Comparison of ENCODE assay signal across 33 cellular contexts in genomic region chr1:159803946-159804695, GRCh38. TPM values are rescaled to one million over a fixed set of nuclear protein-coding genes. Genes with fewer than 3 reads are reported as not detected.
DNase-seq lines count a peak whose midpoint lies in the region; ATAC-seq and TF ChIP-seq lines count a peak whose summit lies in the region.
"Had no signal": no experiment of that assay in that cellular context is flagged by ENCODE, and none has a peak within 500 bp of the region (broad histone marks: within the 10 kb centered on the region; RNA-seq: fewer than 3 reads in every experiment).

No MANE protein-coding gene starts in this region.

- H3K4me3 ChIP-seq in KMS-11 (IDR thresholded peaks at IDR 0.05; ENCODE audit: insufficient read depth, low read depth, low read length), result no peak overlapping the region
- H3K4me3 ChIP-seq: A549, heart right ventricle, left ventricle myocardium inferior, ovary had no signal

- no peaks in the 10 kb centered on the region for H3K79me2 ChIP-seq in KMS-11 (ENCODE audit: insufficient read depth, low read depth)

- H3K4me1 Mint-ChIP-seq in central memory CD8-positive, alpha-beta T cell, result peaks cover 89% of the 10 kb centered on the region
- peaks cover 87 to 90% of the 10 kb centered on the region in 2 donors for H3K4me1 Mint-ChIP-seq in natural killer cell
- H3K4me1 Mint-ChIP-seq: nephron progenitor cell had no signal

- H3K27ac Mint-ChIP-seq in central memory CD8-positive, alpha-beta T cell (ENCODE audit: low read depth), result peak overlapping the region; percentile 94
- peak overlapping the region; percentile 87 to 90 for H3K27ac Mint-ChIP-seq in natural killer cell
- H3K27ac Mint-ChIP-seq: activated T-helper 2 cell treated with anti-CD3 and anti-CD28 coated beads, Interferon-gamma antibody, Interleukin-2, Interleukin-4, amounts not matched to agents 10 μg/mL and 5 μg/mL and 100 μg/mL, durations not matched to agents 14 hours and 24 hours and 36 hours; B cell; nephron progenitor cell had no signal

- H3K9ac ChIP-seq in KMS-11, result no peak overlapping the region

- no peak overlapping the region for H3K27ac ChIP-seq in KMS-11
- H3K27ac ChIP-seq: A549, left ventricle myocardium inferior had no signal

- no peaks in the 10 kb centered on the region for H3K9me3 Mint-ChIP-seq in central memory CD8-positive, alpha-beta T cell
- H3K9me3 Mint-ChIP-seq in natural killer cell, result peaks cover 0 to 4% of the 10 kb centered on the region in 2 donors
- H3K9me3 Mint-ChIP-seq: activated T-helper 2 cell treated with anti-CD3 and anti-CD28 coated beads, Interferon-gamma antibody, Interleukin-2, Interleukin-4, amounts not matched to agents 10 μg/mL and 5 μg/mL and 100 μg/mL, durations not matched to agents 14 hours and 24 hours and 36 hours; nephron progenitor cell had no signal

- peaks cover 41% of the 10 kb centered on the region for H3K36me3 Mint-ChIP-seq in central memory CD8-positive, alpha-beta T cell (ENCODE audit: insufficient read depth)
- H3K36me3 Mint-ChIP-seq in natural killer cell, result peaks cover 30% of the 10 kb centered on the region

- intact Hi-C loops in natural killer cell (cut with micrococcal nuclease), result loop anchor here (1.0 to 10.0 kb wide), 3 partner anchors 10 to 201 kb away; no protein-coding TSS in a partner anchor

- TF ChIP-seq CTCF in KMS-11 (conservative IDR thresholded peaks at IDR 0.05; ENCODE audit: low read depth, low read length), result peak; percentile 27; the same call in 1 of the 2 replicates
- TF ChIP-seq CTCF in natural killer cell (IDR thresholded peaks at IDR 0.05), result no peak

- peaks cover 29% of the 10 kb centered on the region for H3K4me1 ChIP-seq in KMS-11 (ENCODE audit: low read depth, poor library complexity, severe bottlenecking)
- H3K4me1 ChIP-seq: A549 had no signal

- H3K4me2 ChIP-seq in KMS-11, result no peak overlapping the region
- H3K4me2 ChIP-seq: A549 had no signal

- no peaks in the 10 kb centered on the region for H4K20me1 ChIP-seq in KMS-11 (ENCODE audit: insufficient read depth)

- H3K4me3 Mint-ChIP-seq in central memory CD8-positive, alpha-beta T cell, result peak overlapping the region; percentile 83
- peak overlapping the region; percentile 96 for H3K4me3 Mint-ChIP-seq in natural killer cell
- H3K4me3 Mint-ChIP-seq: B cell, nephron progenitor cell had no signal

- no peaks in the 10 kb centered on the region for H3K27me3 Mint-ChIP-seq in central memory CD8-positive, alpha-beta T cell
- peaks cover 0 to 11% of the 10 kb centered on the region in 2 donors for H3K27me3 Mint-ChIP-seq in natural killer cell (ENCODE audit: low read depth in 2 of 2)

- H2AFZ ChIP-seq in KMS-11 (ENCODE audit: low read depth), result no peak overlapping the region

- no peaks in the 10 kb centered on the region for H3K27me3 ChIP-seq in KMS-11 (ENCODE audit: insufficient read depth, low read depth)
- H3K27me3 ChIP-seq: heart right ventricle, ovary had no signal

- H3K36me3 ChIP-seq in KMS-11 (ENCODE audit: insufficient read depth), result no peaks in the 10 kb centered on the region
- H3K36me3 ChIP-seq: heart right ventricle, left ventricle myocardium inferior, ovary had no signal

- peak; percentile 26 for DNase-seq in SIG-M5 treated with dmso at 0.1 percent for 504 hours (lab: John Stamatoyannopoulos, UW; ENCODE audit: unreplicated experiment)
- DNase-seq in SIG-M5 (lab: John Stamatoyannopoulos, UW), result no peak
- DNase-seq in central memory CD8-positive, alpha-beta T cell (ENCODE audit: low spot score in 2 of 2), result no peak
- no peak for DNase-seq in natural killer cell
- DNase-seq in NCI-H446 treated with DMSO at 0.1 percent for 48 hours (lab: John Stamatoyannopoulos, UW), result no peak
- DNase-seq: activated CD4-positive, alpha-beta T cell treated with anti-CD3 and anti-CD28 coated beads, Interleukin-2, amount 50 U/mL, for 48 hours; activated CD8-positive, alpha-beta memory T cell treated with anti-CD3 and anti-CD28 coated beads, Interleukin-2, amount 50 U/mL, for 4 hours; DMS79; effector CD4-positive, alpha-beta T cell; erythroblast; heart right ventricle; KBM-7; left ventricle myocardium inferior; midbrain; NCI-H1048; NCI-H187; NCI-H2227 treated with DMSO at 0.1 percent for 48 hours; nephron progenitor cell; OCI-M1; ovary; stimulated activated CD4-positive, alpha-beta T cell treated with anti-CD3 and anti-CD28 coated beads, Interleukin-12 subunit alpha, Interleukin-12 subunit beta, amount 100 ng/mL, for 4 hours; stimulated activated CD4-positive, alpha-beta T cell treated with anti-CD3 and anti-CD28 coated beads, Interleukin-4, amount 100 ng/mL, for 24 hours; stimulated activated naive CD4-positive, alpha-beta T cell; T-helper 9 cell had no signal

- no peak for ATAC-seq in central memory CD8-positive, alpha-beta T cell (replicated peaks; ENCODE audit: extremely low read depth, poor library complexity, severe bottlenecking)
- ATAC-seq in natural killer cell (peak; percentile 27 to 36 (median 33)), GM21515 (IDR thresholded peaks at IDR 0.05; ENCODE audit: unreplicated experiment) (no peak), HG02798 (IDR thresholded peaks at IDR 0.05; ENCODE audit: poor library complexity, unreplicated experiment) (no peak)

RNA-seq across cellular contexts. Expression of gene FCRL6, which starts 2.0 kb away (rescaled TPM):
- total RNA-seq in natural killer cell, result 100 to 1,000 TPM; 138 to 309 (median 298) TPM
- total RNA-seq: activated T-helper 2 cell treated with anti-CD3 and anti-CD28 coated beads, Interferon-gamma antibody, Interleukin-2, Interleukin-4, amounts not matched to agents 10 μg/mL and 5 μg/mL and 100 μg/mL, durations not matched to agents 14 hours and 24 hours and 36 hours; B cell; cerebellum; fibroblast of villous mesenchyme had no signal

RNA-seq across cellular contexts. Expression of gene SLAMF8, which starts 22.6 kb away (rescaled TPM):
- total RNA-seq in natural killer cell, result 1 to 10 TPM in 2 of 3 donors, under 1 TPM in 1; 0.64 to 4.4 (median 2.8) TPM
- total RNA-seq: cerebellum, fibroblast of villous mesenchyme, temporal lobe had no signal

RNA-seq across cellular contexts. Expression of gene DUSP23, which starts 23.4 kb away (rescaled TPM):
- 10 to 100 TPM; 18.6 to 22.1 (median 21.1) TPM for total RNA-seq in natural killer cell

RNA-seq across cellular contexts. Expression of gene VSIG8, which starts 58.3 kb away (rescaled TPM):
- not detected for total RNA-seq in natural killer cell
- total RNA-seq: activated T-helper 2 cell treated with anti-CD3 and anti-CD28 coated beads, Interferon-gamma antibody, Interleukin-2, Interleukin-4, amounts not matched to agents 10 μg/mL and 5 μg/mL and 100 μg/mL, durations not matched to agents 14 hours and 24 hours and 36 hours; B cell; fibroblast of villous mesenchyme; heart right ventricle; left ventricle myocardium inferior; temporal lobe had no signal

Comparison
In these comparisons a context has a peak if more than half of its experiments do, and no peak if none do; other contexts are left out.
1. ATAC-seq: peak in natural killer cell (3 of 3); none in central memory CD8-positive, alpha-beta T cell (single experiment), GM21515 (single experiment) and HG02798 (single experiment).